Comparison of ENCODE assay signal across 21 cellular contexts in genomic region chr10:51272580-51272979, GRCh38.
"Had no signal": no experiment of that assay in that cellular context is flagged by ENCODE, and none has a peak within 500 bp of the region (broad histone marks: within the 10 kb centered on the region; RNA-seq: fewer than 3 reads in every experiment).

No MANE protein-coding gene starts in this region.

- DNase-seq: activated CD4-positive, alpha-beta T cell treated with anti-CD3 and anti-CD28 coated beads, Interleukin-2, amount 10 ng/mL, durations not matched to agents 7 days and 5 days; activated CD8-positive, alpha-beta T cell treated with anti-CD3 and anti-CD28 coated beads, Interleukin-2, amount 10 ng/mL, durations not matched to agents 7 days and 5 days; activated naive CD4-positive, alpha-beta T cell treated with anti-CD3 and anti-CD28 coated beads for 36 hours; activated T-cell treated with anti-CD3 and anti-CD28 coated beads, Interleukin-2, amount 50 U/mL, for 24 hours; anterior cingulate cortex; central memory CD4-positive, alpha-beta T cell; dorsolateral prefrontal cortex; endodermal cell; hypothalamus; islet precursor cell; left colon; sigmoid colon; spleen; stimulated activated naive CD4-positive, alpha-beta T cell; substantia nigra; T-cell; T-helper 9 cell had no signal

- ATAC-seq: activated CD4-positive, CD25-positive, alpha-beta regulatory T cell treated with anti-CD3 and anti-CD28 coated beads, Interleukin-2, amount 50 U/mL, for 24 hours; activated CD8-positive, alpha-beta T cell treated with anti-CD3 and anti-CD28 coated beads, Interleukin-2, amount 10 ng/mL, durations not matched to agents 7 days and 5 days; left colon; natural killer cell treated with Interleukin-12 subunit alpha and Interleukin-12 subunit beta and Interleukin-15 and Interleukin-18, amount 100 ng/mL, for 72 hours; T-cell had no signal

- H3K4me3 ChIP-seq: dorsolateral prefrontal cortex, lung, sigmoid colon, spleen, tibial nerve had no signal
